Comparison of ENCODE assay signal across 7 cellular contexts in genomic region chr4:113278324-113278934, GRCh38.
DNase-seq lines count a peak whose midpoint lies in the region; TF ChIP-seq lines count a peak whose summit lies in the region.

No MANE protein-coding gene starts in this region.

- 29% methylated on average over 8 of the region's 8 CpGs for WGBS in hepatocyte (ENCODE audit: low lambda C conversion rate, missing lambda C conversion rate)

- H3K27ac ChIP-seq in hepatocyte = no peak overlapping the region

- no peak overlapping the region for H3K4me2 ChIP-seq in hepatocyte

- no peaks in the 10 kb centered on the region for H4K20me1 ChIP-seq in hepatocyte (ENCODE audit: insufficient read depth, poor library complexity, severe bottlenecking)

- peak; percentile 47 for DNase-seq in H7
- peak; percentile 76 to 93 for DNase-seq in Kasumi-1 (lab: John Stamatoyannopoulos, UW)
- peak; percentile 43 for DNase-seq in SK-N-DZ (ENCODE audit: low spot score)
- DNase-seq in activated naive CD8-positive, alpha-beta T cell treated with anti-CD3 and anti-CD28 coated beads, Interleukin-2, amount 50 U/mL, for 16 hours (ENCODE audit: low read depth, low spot score) = peak; percentile 38
- peak; percentile 89 for DNase-seq in hepatocyte (ENCODE audit: low spot score)
- DNase-seq in smooth muscle cell of the brain vasculature (ENCODE audit: low read depth, low spot score) = peak; percentile 59

- no peak overlapping the region for H2AFZ ChIP-seq in hepatocyte

- H3K9me2 ChIP-seq in hepatocyte (replicated peaks; ENCODE audit: insufficient read depth) = no peaks in the 10 kb centered on the region

- TF ChIP-seq CTCF in GM12875 (IDR thresholded peaks at IDR 0.05; ENCODE audit: borderline replicate concordance, insufficient read depth, low read depth, low read length) (peak; percentile 80), hepatocyte (IDR thresholded peaks at IDR 0.05; ENCODE audit: poor library complexity) (peak; percentile 88)

- H3K36me3 ChIP-seq in H7 (replicated peaks; ENCODE audit: control insufficient read depth, insufficient read depth, low read length) = peaks cover 1% of the 10 kb centered on the region; the same call in 1 of the 2 replicates
- no peaks in the 10 kb centered on the region for H3K36me3 ChIP-seq in hepatocyte (replicated peaks; ENCODE audit: insufficient read depth, low read depth)

- no peaks in the 10 kb centered on the region for H3K79me2 ChIP-seq in hepatocyte

- H3K27me3 ChIP-seq in H7 (ENCODE audit: control insufficient read depth, insufficient read depth, low read length) (no peaks in the 10 kb centered on the region), hepatocyte (no peaks in the 10 kb centered on the region)

- no peaks in the 10 kb centered on the region for H3K9me3 ChIP-seq in hepatocyte (ENCODE audit: low read depth)

- H3K4me1 ChIP-seq in hepatocyte (ENCODE audit: insufficient read depth) = no peaks in the 10 kb centered on the region

- H3K4me3 ChIP-seq in GM12875 (ENCODE audit: low read depth, low read length) = no peak overlapping the region
- no peak overlapping the region for H3K4me3 ChIP-seq in H7 (ENCODE audit: insufficient read depth, low read depth, low read length)
- no peak overlapping the region for H3K4me3 ChIP-seq in hepatocyte

Comparison
In these comparisons a context has a peak if more than half of its experiments do, and no peak if none do; other contexts are left out.
1. DNase-seq: peak in every context shown above with its lines; median percentile 89 in hepatocyte; 84 in Kasumi-1; 59 in smooth muscle cell of the brain vasculature; 47 in H7; 43 in SK-N-DZ; 38 in activated naive CD8-positive, alpha-beta T cell treated with anti-CD3 and anti-CD28 coated beads, Interleukin-2, amount 50 U/mL, for 16 hours.